In the genomic region with DNA sequence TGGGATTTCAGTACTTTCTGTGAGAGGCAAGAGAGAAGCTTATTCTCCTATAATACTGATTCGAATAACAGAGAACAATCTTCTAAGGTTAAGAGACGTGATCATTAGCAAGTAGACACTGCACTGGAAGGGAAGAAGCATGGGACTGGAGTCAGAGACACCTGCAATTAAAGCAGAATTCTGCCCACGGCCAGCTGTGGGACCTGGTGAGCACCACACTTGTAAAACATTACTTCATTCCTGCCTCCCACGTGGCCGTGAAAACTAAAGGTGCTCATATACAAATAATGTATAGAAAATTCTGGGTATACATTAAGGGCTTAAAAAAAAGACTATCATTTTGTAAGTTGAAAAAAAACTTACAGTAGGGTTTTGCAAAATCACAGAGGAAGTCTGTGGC, we compare ENCODE assay signal across 14 cellular contexts. TPM values are rescaled to one million over a fixed set of nuclear protein-coding genes. Genes with fewer than 3 reads are reported as not detected.
DNase-seq lines count a peak whose midpoint lies in the region; ATAC-seq and TF ChIP-seq lines count a peak whose summit lies in the region.
"Had no signal": no experiment of that assay in that cellular context is flagged by ENCODE, and none has a peak within 500 bp of the region (broad histone marks: within the 10 kb centered on the region; RNA-seq: fewer than 3 reads in every experiment).

No MANE protein-coding gene starts in this region.

- H3K27me3 Mint-ChIP-seq in activated naive CD4-positive, alpha-beta T cell treated with anti-CD3 and anti-CD28 coated beads, Interleukin-2, amount 50 U/mL, for 24 hours: no peaks in the 10 kb centered on the region

- no peak for ATAC-seq in activated naive CD4-positive, alpha-beta T cell treated with anti-CD3 and anti-CD28 coated beads, Interleukin-2, amount 50 U/mL, for 72 hours
- ATAC-seq in stimulated activated effector memory CD8-positive, alpha-beta T cell treated with anti-CD3 and anti-CD28 coated beads, Interleukin-12 subunit alpha, Interleukin-12 subunit beta, amount 100 ng/mL, for 72 hours: no peak

- H3K27ac ChIP-seq in SU-DHL-6 (ENCODE audit: low read depth, low read length): no peak overlapping the region
- no peak overlapping the region for H3K27ac ChIP-seq in fibroblast of lung (ENCODE audit: insufficient read depth, low read length)

- H3K36me3 Mint-ChIP-seq in activated naive CD4-positive, alpha-beta T cell treated with anti-CD3 and anti-CD28 coated beads, Interleukin-2, amount 50 U/mL, for 24 hours: peaks cover 10% of the 10 kb centered on the region
- peaks cover 10 to 27% of the 10 kb centered on the region in 2 donors for H3K36me3 Mint-ChIP-seq in activated naive CD4-positive, alpha-beta T cell treated with anti-CD3 and anti-CD28 coated beads, Interleukin-2, amount 50 U/mL, for 72 hours
- peaks cover 73% of the 10 kb centered on the region for H3K36me3 Mint-ChIP-seq in stimulated activated effector memory CD8-positive, alpha-beta T cell treated with anti-CD3 and anti-CD28 coated beads, Interleukin-12 subunit alpha, Interleukin-12 subunit beta, amount 100 ng/mL, for 72 hours

- no peaks in the 10 kb centered on the region for H3K9me2 ChIP-seq in SU-DHL-6 (replicated peaks; ENCODE audit: insufficient read depth, low read length)

- TF ChIP-seq CTCF in SU-DHL-6 (IDR thresholded peaks at IDR 0.05; ENCODE audit: insufficient read depth, low read length, poor library complexity, severe bottlenecking) (no peak), fibroblast of lung (conservative IDR thresholded peaks at IDR 0.05 in 1 of 2, IDR thresholded peaks at IDR 0.05 in 1 of 2; ENCODE audit: low read depth in 1 of 2, low read length in 2 of 2) (no peak), GM20000 (IDR thresholded peaks at IDR 0.05; ENCODE audit: extremely low read depth, missing control alignments) (no peak)

- DNase-seq in activated naive CD4-positive, alpha-beta T cell treated with anti-CD3 and anti-CD28 coated beads, Interleukin-2, amount 50 U/mL, for 72 hours (ENCODE audit: low spot score in 2 of 2): no peak
- DNase-seq in fibroblast of lung (ENCODE audit: low read depth in 2 of 2): no peak
- no peak for DNase-seq in stimulated activated effector memory CD8-positive, alpha-beta T cell treated with anti-CD3 and anti-CD28 coated beads, Interleukin-12 subunit alpha, Interleukin-12 subunit beta, amount 100 ng/mL, for 72 hours (ENCODE audit: low spot score in 2 of 2)
- DNase-seq in DMS153 (lab: John Stamatoyannopoulos, UW): no peak
- DNase-seq in UCSD-AML1 (lab: John Stamatoyannopoulos, UW; ENCODE audit: unreplicated experiment): no peak
- no peak for DNase-seq in GM20000 (ENCODE audit: low spot score)
- DNase-seq: activated effector memory CD4-positive, alpha-beta T cell treated with Interleukin-2 at 50 U/mL for 16 hours; NCI-H1105; NCI-H82; small intestine; stimulated activated CD8-positive, alpha-beta memory T cell treated with anti-CD3 and anti-CD28 coated beads, Interleukin-4, amount 100 ng/mL, for 48 hours; T-helper 9 cell had no signal

- H3K27ac Mint-ChIP-seq in activated naive CD4-positive, alpha-beta T cell treated with anti-CD3 and anti-CD28 coated beads, Interleukin-2, amount 50 U/mL, for 24 hours: peak overlapping the region; percentile 74
- H3K27ac Mint-ChIP-seq in activated naive CD4-positive, alpha-beta T cell treated with anti-CD3 and anti-CD28 coated beads, Interleukin-2, amount 50 U/mL, for 72 hours: peak overlapping the region in 1 of 2 donors; percentile 22
- H3K27ac Mint-ChIP-seq in stimulated activated effector memory CD8-positive, alpha-beta T cell treated with anti-CD3 and anti-CD28 coated beads, Interleukin-12 subunit alpha, Interleukin-12 subunit beta, amount 100 ng/mL, for 72 hours: peak overlapping the region; percentile 73

- peak overlapping the region; percentile 92 for H3K9ac ChIP-seq in SU-DHL-6 (ENCODE audit: low read length)
- no peak overlapping the region for H3K9ac ChIP-seq in fibroblast of lung (ENCODE audit: insufficient read depth, low read length)

- peak overlapping the region; percentile 87 for H3K4me3 ChIP-seq in SU-DHL-6 (ENCODE audit: insufficient read depth, low read length, poor library complexity, severe bottlenecking)
- H3K4me3 ChIP-seq in fibroblast of lung (replicated peaks in 1 of 4; ENCODE audit: control extremely low read depth in 1 of 4, insufficient read depth in 1 of 4, low read depth in 3 of 4, low read length in 4 of 4): peak overlapping the region in 2 of 4 experiments; percentile 93 to 94

- H3K36me3 ChIP-seq in SU-DHL-6 (ENCODE audit: low read length) (peaks cover 29% of the 10 kb centered on the region; the same call in 1 of the 2 replicates), fibroblast of lung (ENCODE audit: control insufficient read depth, insufficient read depth, low read length) (peaks cover 7% of the 10 kb centered on the region)

- H3K4me1 ChIP-seq in fibroblast of lung (ENCODE audit: control insufficient read depth, extremely low read depth, insufficient read depth, low read length): peaks cover 3% of the 10 kb centered on the region

- peaks cover 45% of the 10 kb centered on the region for H3K79me2 ChIP-seq in SU-DHL-6 (ENCODE audit: insufficient read depth, low read length)
- peaks cover 44% of the 10 kb centered on the region for H3K79me2 ChIP-seq in fibroblast of lung (ENCODE audit: control insufficient read depth, insufficient read depth, low read length)

- no peak overlapping the region for H2AFZ ChIP-seq in SU-DHL-6 (ENCODE audit: low read depth, low read length, severe bottlenecking)
- H2AFZ ChIP-seq in fibroblast of lung (ENCODE audit: low read length): no peak overlapping the region

- peaks cover 18% of the 10 kb centered on the region for H3F3A ChIP-seq in SU-DHL-6 (ENCODE audit: insufficient read depth)

- H3K9me3 ChIP-seq in SU-DHL-6 (ENCODE audit: insufficient read depth, low read length) (no peaks in the 10 kb centered on the region), fibroblast of lung (ENCODE audit: control insufficient read depth, insufficient read depth, low read depth, low read length) (no peaks in the 10 kb centered on the region)

- H3K27me3 ChIP-seq in SU-DHL-6 (ENCODE audit: low read length) (no peaks in the 10 kb centered on the region), fibroblast of lung (ENCODE audit: control insufficient read depth, insufficient read depth, low read length) (no peaks in the 10 kb centered on the region)

- peaks cover 67% of the 10 kb centered on the region for H3K4me1 Mint-ChIP-seq in activated naive CD4-positive, alpha-beta T cell treated with anti-CD3 and anti-CD28 coated beads, Interleukin-2, amount 50 U/mL, for 24 hours
- peaks cover 29% of the 10 kb centered on the region for H3K4me1 Mint-ChIP-seq in stimulated activated effector memory CD8-positive, alpha-beta T cell treated with anti-CD3 and anti-CD28 coated beads, Interleukin-12 subunit alpha, Interleukin-12 subunit beta, amount 100 ng/mL, for 72 hours

- H3K4me2 ChIP-seq in SU-DHL-6 (ENCODE audit: low read depth, low read length, poor library complexity, severe bottlenecking): peak overlapping the region; percentile 97
- H3K4me2 ChIP-seq in fibroblast of lung (ENCODE audit: extremely low read depth, insufficient read depth, low read length): peak overlapping the region; percentile 100

- no peaks in the 10 kb centered on the region for H3K9me3 Mint-ChIP-seq in activated naive CD4-positive, alpha-beta T cell treated with anti-CD3 and anti-CD28 coated beads, Interleukin-2, amount 50 U/mL, for 24 hours
- no peaks in the 10 kb centered on the region for H3K9me3 Mint-ChIP-seq in activated naive CD4-positive, alpha-beta T cell treated with anti-CD3 and anti-CD28 coated beads, Interleukin-2, amount 50 U/mL, for 72 hours
- no peaks in the 10 kb centered on the region for H3K9me3 Mint-ChIP-seq in stimulated activated effector memory CD8-positive, alpha-beta T cell treated with anti-CD3 and anti-CD28 coated beads, Interleukin-12 subunit alpha, Interleukin-12 subunit beta, amount 100 ng/mL, for 72 hours

- H3K4me3 Mint-ChIP-seq in activated naive CD4-positive, alpha-beta T cell treated with anti-CD3 and anti-CD28 coated beads, Interleukin-2, amount 50 U/mL, for 24 hours: peak overlapping the region; percentile 89
- peak overlapping the region; percentile 81 for H3K4me3 Mint-ChIP-seq in stimulated activated effector memory CD8-positive, alpha-beta T cell treated with anti-CD3 and anti-CD28 coated beads, Interleukin-12 subunit alpha, Interleukin-12 subunit beta, amount 100 ng/mL, for 72 hours

- H4K20me1 ChIP-seq in SU-DHL-6 (ENCODE audit: low read depth, low read length) (no peaks in the 10 kb centered on the region), fibroblast of lung (ENCODE audit: control insufficient read depth, extremely low read depth, insufficient read depth, low read length) (no peaks in the 10 kb centered on the region)

RNA-seq across cellular contexts. Expression of gene TM2D3, which starts 2.0 kb away (rescaled TPM):
- total RNA-seq in activated naive CD4-positive, alpha-beta T cell treated with anti-CD3 and anti-CD28 coated beads, Interleukin-2, amount 50 U/mL, for 72 hours: 10 to 100 TPM; 33.5 to 56.7 TPM
- 46.2 and 71.5 TPM in 2 replicates for total RNA-seq in fibroblast of lung
- polyA plus RNA-seq in fibroblast of lung: 44.6 and 46.1 TPM in 2 replicates
- polyA plus RNA-seq in fibroblast of lung (2012): 36.8 and 38.2 TPM in 2 replicates
- polyA minus RNA-seq in fibroblast of lung (ENCODE audit: low replicate concordance): 10.0 and 20.0 TPM in 2 replicates
